Comparison of ENCODE assay signal across 8 cellular contexts in genomic region chrX:104113237-104113965, GRCh38. TPM values are rescaled to one million over a fixed set of nuclear protein-coding genes. Genes with fewer than 3 reads are reported as not detected.
DNase-seq lines count a peak whose midpoint lies in the region; ATAC-seq, FAIRE-seq and TF ChIP-seq lines count a peak whose summit lies in the region.

No MANE protein-coding gene starts in this region.

- H3K4me2 ChIP-seq in HepG2 (ENCODE audit: low read depth, low read length), result peak overlapping the region; percentile 75

- TF ChIP-seq EP300 in HepG2 (IDR thresholded peaks at IDR 0.05; ENCODE audit: low read depth in 2 of 2, low read length in 2 of 2) (no peak), HepG2 (CRISPR knock-in tag; IDR thresholded peaks at IDR 0.05; ENCODE audit: borderline replicate concordance) (no peak)

- ATAC-seq in HG02938 (IDR thresholded peaks at IDR 0.05; ENCODE audit: unreplicated experiment), result peak; percentile 38
- peak; percentile 89 for ATAC-seq in HepG2

- TF ChIP-seq CTCF in HepG2 (CRISPR knock-in tag; IDR thresholded peaks at IDR 0.05), result peak; percentile 58

- H3K4me3 ChIP-seq in HepG2 (replicated peaks in 1 of 3; ENCODE audit: insufficient read depth in 1 of 3, low read depth in 2 of 3, low read length in 3 of 3), result peak overlapping the region in 1 of 3 experiments; percentile 62; a peak in 2 of 6 replicates

- FAIRE-seq in HepG2 (lab: Jason Lieb, UNC), result peak; percentile 26

- H3K27ac ChIP-seq in cingulate gyrus (ENCODE audit: low read depth, low read length) (peak overlapping the region; percentile 19), HepG2 (ENCODE audit: extremely low read length, insufficient read depth, low read length) (no peak overlapping the region)

- H3K27me3 ChIP-seq in HepG2 (ENCODE audit: control insufficient read depth in 1 of 2, insufficient read depth in 2 of 2, low read length in 2 of 2), result peaks cover 0 to 7% of the 10 kb centered on the region in 2 experiments; a peak in 1 of 5 replicates

- in situ Hi-C loops in HepG2 (cut with HindIII; ENCODE audit: extremely low pct_ligation_motif_present, low pct_unique_long_range_greater_than_20kb), result loop anchor here (25.0 kb wide), 2 partner anchors 276 to 576 kb away; partner anchors contain the start of gene RAB9B

- BruUV-seq in HepG2 (replicated peaks; lab: Mats Ljungman, UMichigan), result no TSS peak

- H4K20me1 ChIP-seq in HepG2 (ENCODE audit: insufficient read depth, low read length), result no peaks in the 10 kb centered on the region

- no peaks in the 10 kb centered on the region for H3K9me3 ChIP-seq in HepG2 (ENCODE audit: low read length)

- H3K9ac ChIP-seq in HepG2 (ENCODE audit: insufficient read depth, low read depth, low read length), result no peak overlapping the region

- no peaks in the 10 kb centered on the region for H3K36me3 ChIP-seq in HepG2 (replicated peaks in 1 of 2; ENCODE audit: control insufficient read depth in 1 of 2, insufficient read depth in 2 of 2, low read length in 2 of 2)

- no peak for TF ChIP-seq RAD21 in HepG2 (CRISPR knock-in tag; IDR thresholded peaks at IDR 0.05)

- DNase-seq in NOMO-1 treated with DMSO at 0.1 percent for 48 hours (lab: John Stamatoyannopoulos, UW; ENCODE audit: unreplicated experiment) (peak; percentile 15), NOMO-1 treated with dmso at 0.1 percent for 144 hours (lab: John Stamatoyannopoulos, UW; ENCODE audit: unreplicated experiment) (no peak), NCI-H2107 (lab: John Stamatoyannopoulos, UW) (peak; percentile 52), HepG2 (ENCODE audit: low spot score) (peak; percentile 2)
- DNase-seq in activated CD4-positive, CD25-positive, alpha-beta regulatory T cell treated with anti-CD3 and anti-CD28 coated beads, Interleukin-2, amount 50 U/mL, for 72 hours, result peak; percentile 42
- peak; percentile 35 to 40 for DNase-seq in stimulated activated CD4-positive, alpha-beta T cell treated with anti-CD3 and anti-CD28 coated beads, Interleukin-4, amount 100 ng/mL, for 4 hours

- POLR2A ChIA-PET in HepG2 (lab: Yijun Ruan, JAX), result no interaction called here

- 7% methylated on average over 6 of the region's 22 CpGs for WGBS in HepG2 (ENCODE audit: low lambda C conversion rate)

- no peak for TF ChIP-seq POLR2A in HepG2 (IDR thresholded peaks at IDR 0.05; ENCODE audit: insufficient read depth in 1 of 2, low read depth in 2 of 2, low read length in 2 of 2)

- H2AFZ ChIP-seq in HepG2 (ENCODE audit: low read length), result no peak overlapping the region

- no peaks in the 10 kb centered on the region for H3K4me1 ChIP-seq in HepG2 (ENCODE audit: insufficient read depth, low read length)

- intact Hi-C loops in HepG2 (cut with micrococcal nuclease; ENCODE audit: unreplicated experiment), result loop anchor here (1.0 kb wide), 1 partner anchor 15 kb away; no protein-coding TSS in a partner anchor

- H3K79me2 ChIP-seq in HepG2 (ENCODE audit: insufficient read depth, low read length), result no peaks in the 10 kb centered on the region

- CTCF ChIA-PET in HepG2 (lab: Yijun Ruan, JAX; ENCODE audit: low intra/inter-chr PET ratio, low total read pairs), result interaction anchor here (1.0 kb wide), 1 partner anchor 15 kb away, joined by 3 read pairs; no protein-coding TSS in a partner anchor

RNA-seq across cellular contexts. Expression of gene ZCCHC18, which starts 1.1 kb away (rescaled TPM):
- total RNA-seq in HepG2 (2016; rRNA removed; fragmentation: Illumina TruSeq; extraction: Trizol), result 0.18 TPM in 1 of 2 replicates, not detected in the other
- not detected in 2 replicates for total RNA-seq in HepG2 (2016; cell fraction: cytosol; rRNA removed; fragmentation: Illumina TruSeq; extraction: Trizol; ENCODE audit: low read depth)
- total RNA-seq in HepG2 (2016; cell fraction: insoluble cytoplasmic fraction; rRNA removed; fragmentation: Illumina TruSeq; extraction: Trizol), result 0.17 TPM in 1 of 2 replicates, not detected in the other
- 0.15 TPM in 1 of 2 replicates, not detected in the other for total RNA-seq in HepG2 (2016; cell fraction: membrane; rRNA removed; fragmentation: Illumina TruSeq; extraction: Trizol)
- total RNA-seq in HepG2 (2016; cell fraction: nucleus; rRNA removed; fragmentation: Illumina TruSeq; extraction: Trizol), result 0.37 and 0.47 TPM in 2 replicates
- polyA plus RNA-seq in HepG2 (2011; rRNA removed), result 0.09 and 0.33 TPM in 2 replicates
- 0.01 and 0.62 TPM in 2 replicates for polyA plus RNA-seq in HepG2 (2011; cell fraction: cytosol; rRNA removed)
- 0.26 and 0.95 TPM in 2 replicates for polyA plus RNA-seq in HepG2 (2011; cell fraction: nucleus; rRNA removed)
- 0.28 and 0.37 TPM in 2 replicates for polyA plus RNA-seq in HepG2 (2012)
- not detected in 2 replicates for polyA plus RNA-seq in HepG2 (2016; cell fraction: cytosol; fragmentation: Illumina TruSeq; extraction: Trizol; ENCODE audit: low read depth)
- polyA plus RNA-seq in HepG2 (2016; cell fraction: insoluble cytoplasmic fraction; fragmentation: Illumina TruSeq; extraction: Trizol; ENCODE audit: low read depth), result 0.15 and 0.24 TPM in 2 replicates
- polyA plus RNA-seq in HepG2 (2016; cell fraction: membrane; fragmentation: Illumina TruSeq; extraction: Trizol; ENCODE audit: low read depth), result 0.17 and 0.24 TPM in 2 replicates
- 1.00 and 1.1 TPM in 2 replicates for polyA plus RNA-seq in HepG2 (2016; cell fraction: nucleus; fragmentation: Illumina TruSeq; extraction: Trizol; ENCODE audit: insufficient read depth, low read depth)
- polyA minus RNA-seq in HepG2 (2011; rRNA and poly(A)+ RNA removed; ENCODE audit: low replicate concordance), result not detected in 2 replicates
- polyA minus RNA-seq in HepG2 (2011; cell fraction: cytosol; rRNA and poly(A)+ RNA removed), result not detected in 2 replicates
- 0.26 and 0.62 TPM in 2 replicates for polyA minus RNA-seq in HepG2 (2011; cell fraction: nucleus; rRNA and poly(A)+ RNA removed)

RNA-seq across cellular contexts. Expression of gene TMSB15C, which starts 37.4 kb away (rescaled TPM):
- total RNA-seq in HepG2 (2016; rRNA removed; fragmentation: Illumina TruSeq; extraction: Trizol), result not detected in 2 replicates
- not detected in 2 replicates for total RNA-seq in HepG2 (2016; cell fraction: cytosol; rRNA removed; fragmentation: Illumina TruSeq; extraction: Trizol; ENCODE audit: low read depth)
- total RNA-seq in HepG2 (2016; cell fraction: insoluble cytoplasmic fraction; rRNA removed; fragmentation: Illumina TruSeq; extraction: Trizol), result not detected in 2 replicates
- total RNA-seq in HepG2 (2016; cell fraction: membrane; rRNA removed; fragmentation: Illumina TruSeq; extraction: Trizol), result not detected in 2 replicates
- total RNA-seq in HepG2 (2016; cell fraction: nucleus; rRNA removed; fragmentation: Illumina TruSeq; extraction: Trizol), result not detected in 2 replicates
- polyA plus RNA-seq in HepG2 (2011; rRNA removed), result not detected in 2 replicates
- polyA plus RNA-seq in HepG2 (2011; cell fraction: cytosol; rRNA removed), result not detected in 2 replicates
- polyA plus RNA-seq in HepG2 (2011; cell fraction: nucleus; rRNA removed), result not detected in 2 replicates
- not detected in 2 replicates for polyA plus RNA-seq in HepG2 (2012)
- polyA plus RNA-seq in HepG2 (2016; cell fraction: cytosol; fragmentation: Illumina TruSeq; extraction: Trizol; ENCODE audit: low read depth), result not detected in 2 replicates
- polyA plus RNA-seq in HepG2 (2016; cell fraction: insoluble cytoplasmic fraction; fragmentation: Illumina TruSeq; extraction: Trizol; ENCODE audit: low read depth), result not detected in 2 replicates
- not detected in 2 replicates for polyA plus RNA-seq in HepG2 (2016; cell fraction: membrane; fragmentation: Illumina TruSeq; extraction: Trizol; ENCODE audit: low read depth)
- not detected in 2 replicates for polyA plus RNA-seq in HepG2 (2016; cell fraction: nucleus; fragmentation: Illumina TruSeq; extraction: Trizol; ENCODE audit: insufficient read depth, low read depth)
- polyA minus RNA-seq in HepG2 (2011; rRNA and poly(A)+ RNA removed; ENCODE audit: low replicate concordance), result not detected in 2 replicates
- polyA minus RNA-seq in HepG2 (2011; cell fraction: cytosol; rRNA and poly(A)+ RNA removed), result not detected in 2 replicates
- polyA minus RNA-seq in HepG2 (2011; cell fraction: nucleus; rRNA and poly(A)+ RNA removed), result not detected in 2 replicates

RNA-seq across cellular contexts. Expression of gene SLC25A53, which starts 43.4 kb away (rescaled TPM):
- 4.5 and 4.9 TPM in 2 replicates for total RNA-seq in HepG2 (2016; rRNA removed; fragmentation: Illumina TruSeq; extraction: Trizol)
- total RNA-seq in HepG2 (2016; cell fraction: cytosol; rRNA removed; fragmentation: Illumina TruSeq; extraction: Trizol; ENCODE audit: low read depth), result 3.0 and 4.7 TPM in 2 replicates
- 3.5 and 5.2 TPM in 2 replicates for total RNA-seq in HepG2 (2016; cell fraction: insoluble cytoplasmic fraction; rRNA removed; fragmentation: Illumina TruSeq; extraction: Trizol)
- total RNA-seq in HepG2 (2016; cell fraction: membrane; rRNA removed; fragmentation: Illumina TruSeq; extraction: Trizol), result 3.9 and 4.3 TPM in 2 replicates
- total RNA-seq in HepG2 (2016; cell fraction: nucleus; rRNA removed; fragmentation: Illumina TruSeq; extraction: Trizol), result 3.2 and 3.3 TPM in 2 replicates
- 2.3 and 3.4 TPM in 2 replicates for polyA plus RNA-seq in HepG2 (2011; rRNA removed)
- 1.6 and 2.6 TPM in 2 replicates for polyA plus RNA-seq in HepG2 (2011; cell fraction: cytosol; rRNA removed)
- polyA plus RNA-seq in HepG2 (2011; cell fraction: nucleus; rRNA removed), result 3.4 and 4.3 TPM in 2 replicates
- 2.5 and 2.7 TPM in 2 replicates for polyA plus RNA-seq in HepG2 (2012)
- 3.2 and 4.2 TPM in 2 replicates for polyA plus RNA-seq in HepG2 (2016; cell fraction: cytosol; fragmentation: Illumina TruSeq; extraction: Trizol; ENCODE audit: low read depth)
- 3.0 and 3.1 TPM in 2 replicates for polyA plus RNA-seq in HepG2 (2016; cell fraction: insoluble cytoplasmic fraction; fragmentation: Illumina TruSeq; extraction: Trizol; ENCODE audit: low read depth)
- 3.1 and 4.2 TPM in 2 replicates for polyA plus RNA-seq in HepG2 (2016; cell fraction: membrane; fragmentation: Illumina TruSeq; extraction: Trizol; ENCODE audit: low read depth)
- 3.1 and 3.5 TPM in 2 replicates for polyA plus RNA-seq in HepG2 (2016; cell fraction: nucleus; fragmentation: Illumina TruSeq; extraction: Trizol; ENCODE audit: insufficient read depth, low read depth)
- polyA minus RNA-seq in HepG2 (2011; rRNA and poly(A)+ RNA removed; ENCODE audit: low replicate concordance), result 1.7 and 2.7 TPM in 2 replicates
- polyA minus RNA-seq in HepG2 (2011; cell fraction: cytosol; rRNA and poly(A)+ RNA removed), result 1.6 and 1.8 TPM in 2 replicates
- polyA minus RNA-seq in HepG2 (2011; cell fraction: nucleus; rRNA and poly(A)+ RNA removed), result 3.5 and 5.0 TPM in 2 replicates

RNA-seq across cellular contexts. Expression of gene FAM199X, which starts 52.9 kb away (rescaled TPM):
- total RNA-seq in HepG2 (2016; rRNA removed; fragmentation: Illumina TruSeq; extraction: Trizol), result 18.0 and 26.9 TPM in 2 replicates
- total RNA-seq in HepG2 (2016; cell fraction: cytosol; rRNA removed; fragmentation: Illumina TruSeq; extraction: Trizol; ENCODE audit: low read depth), result 2.3 and 2.7 TPM in 2 replicates
- 18.2 and 27.2 TPM in 2 replicates for total RNA-seq in HepG2 (2016; cell fraction: insoluble cytoplasmic fraction; rRNA removed; fragmentation: Illumina TruSeq; extraction: Trizol)
- total RNA-seq in HepG2 (2016; cell fraction: membrane; rRNA removed; fragmentation: Illumina TruSeq; extraction: Trizol), result 10.9 and 12.9 TPM in 2 replicates
- total RNA-seq in HepG2 (2016; cell fraction: nucleus; rRNA removed; fragmentation: Illumina TruSeq; extraction: Trizol), result 13.7 and 15.0 TPM in 2 replicates
- polyA plus RNA-seq in HepG2 (2011; rRNA removed), result 4.5 and 5.1 TPM in 2 replicates
- 1.9 and 3.2 TPM in 2 replicates for polyA plus RNA-seq in HepG2 (2011; cell fraction: cytosol; rRNA removed)
- polyA plus RNA-seq in HepG2 (2011; cell fraction: nucleus; rRNA removed), result 3.3 and 4.8 TPM in 2 replicates
- polyA plus RNA-seq in HepG2 (2012), result 9.8 and 10.9 TPM in 2 replicates
- polyA plus RNA-seq in HepG2 (2016; cell fraction: cytosol; fragmentation: Illumina TruSeq; extraction: Trizol; ENCODE audit: low read depth), result 1.9 and 2.2 TPM in 2 replicates
- 20.7 and 22.1 TPM in 2 replicates for polyA plus RNA-seq in HepG2 (2016; cell fraction: insoluble cytoplasmic fraction; fragmentation: Illumina TruSeq; extraction: Trizol; ENCODE audit: low read depth)
- polyA plus RNA-seq in HepG2 (2016; cell fraction: membrane; fragmentation: Illumina TruSeq; extraction: Trizol; ENCODE audit: low read depth), result 6.0 and 7.3 TPM in 2 replicates
- polyA plus RNA-seq in HepG2 (2016; cell fraction: nucleus; fragmentation: Illumina TruSeq; extraction: Trizol; ENCODE audit: insufficient read depth, low read depth), result 16.9 and 17.1 TPM in 2 replicates
- 5.1 and 8.4 TPM in 2 replicates for polyA minus RNA-seq in HepG2 (2011; rRNA and poly(A)+ RNA removed; ENCODE audit: low replicate concordance)
- polyA minus RNA-seq in HepG2 (2011; cell fraction: cytosol; rRNA and poly(A)+ RNA removed), result 6.7 and 6.9 TPM in 2 replicates
- polyA minus RNA-seq in HepG2 (2011; cell fraction: nucleus; rRNA and poly(A)+ RNA removed), result 9.5 and 10.2 TPM in 2 replicates
